1 cellular context compared by ENCODE assay signal in the genomic region with DNA sequence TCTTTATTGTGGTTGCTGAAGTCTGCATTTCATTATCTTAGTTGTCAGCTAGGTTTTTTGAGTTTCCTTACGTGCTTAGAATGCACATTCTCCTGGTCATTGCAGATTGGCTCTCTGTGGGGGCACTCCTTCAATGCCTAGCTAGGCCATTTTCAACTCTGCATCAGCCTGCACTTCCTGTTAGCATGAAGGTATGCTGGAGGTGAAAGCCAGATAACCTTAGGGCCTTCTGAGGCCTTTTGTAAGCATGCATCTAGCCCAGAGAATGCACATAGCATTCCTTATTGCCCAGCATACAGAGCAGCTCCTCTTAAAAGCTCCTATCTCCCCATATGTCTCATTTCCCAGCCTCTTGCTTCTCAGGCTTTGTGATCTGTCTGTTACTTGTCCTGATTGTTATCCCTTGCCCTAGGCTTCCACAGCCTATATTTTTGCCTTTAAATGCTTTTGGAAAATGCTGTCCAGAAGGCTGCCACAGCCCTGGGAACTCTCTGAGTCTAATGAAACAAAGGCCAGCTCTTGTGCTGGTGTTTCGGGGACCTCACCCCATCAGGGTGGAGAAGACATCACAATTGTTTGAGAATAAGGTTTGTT.
TF ChIP-seq lines count a peak whose summit lies in the region.

No MANE protein-coding gene starts in this region.

TF ChIP-seq in IMR-90, 13 proteins besides CTCF, POLR2A, EP300 and RAD21:
- TF ChIP-seq RCOR1 (IDR thresholded peaks at IDR 0.05; ENCODE audit: insufficient replicate concordance, low read length) = no peak
- TF ChIP-seq MAFK (IDR thresholded peaks at IDR 0.05; ENCODE audit: low read depth, low read length) = no peak
- TF ChIP-seq BHLHE40 (IDR thresholded peaks at IDR 0.05; ENCODE audit: low read depth, low read length) = no peak
- TF ChIP-seq SMC3 (IDR thresholded peaks at IDR 0.05; ENCODE audit: low read depth, low read length) = no peak
- TF ChIP-seq MXI1 (IDR thresholded peaks at IDR 0.05; ENCODE audit: borderline replicate concordance, low read depth, low read length) = no peak
- TF ChIP-seq, protein P1, sequence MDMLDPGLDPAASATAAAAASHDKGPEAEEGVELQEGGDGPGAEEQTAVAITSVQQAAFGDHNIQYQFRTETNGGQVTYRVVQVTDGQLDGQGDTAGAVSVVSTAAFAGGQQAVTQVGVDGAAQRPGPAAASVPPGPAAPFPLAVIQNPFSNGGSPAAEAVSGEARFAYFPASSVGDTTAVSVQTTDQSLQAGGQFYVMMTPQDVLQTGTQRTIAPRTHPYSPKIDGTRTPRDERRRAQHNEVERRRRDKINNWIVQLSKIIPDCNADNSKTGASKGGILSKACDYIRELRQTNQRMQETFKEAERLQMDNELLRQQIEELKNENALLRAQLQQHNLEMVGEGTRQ (IDR thresholded peaks at IDR 0.05; ENCODE audit: low read depth, low read length) = no peak
- TF ChIP-seq CHD1 (IDR thresholded peaks at IDR 0.05; ENCODE audit: low read depth, low read length) = no peak
- no peak for TF ChIP-seq ELK1 (IDR thresholded peaks at IDR 0.05; ENCODE audit: borderline replicate concordance, low read depth, low read length)
- TF ChIP-seq FOS (IDR thresholded peaks at IDR 0.05; ENCODE audit: low read depth, low read length) = no peak
- TF ChIP-seq MAZ (IDR thresholded peaks at IDR 0.05; ENCODE audit: borderline replicate concordance, low read depth, low read length) = no peak
- TF ChIP-seq RFX5 (IDR thresholded peaks at IDR 0.05; ENCODE audit: low read depth, low read length) = no peak
- no peak for TF ChIP-seq NFE2L2 (IDR thresholded peaks at IDR 0.05; ENCODE audit: low read depth, low read length)
- no peak for TF ChIP-seq CEBPB (IDR thresholded peaks at IDR 0.05; ENCODE audit: low read depth, low read length)
